Comparison of ENCODE assay signal across 1 cellular context in the genomic region with DNA sequence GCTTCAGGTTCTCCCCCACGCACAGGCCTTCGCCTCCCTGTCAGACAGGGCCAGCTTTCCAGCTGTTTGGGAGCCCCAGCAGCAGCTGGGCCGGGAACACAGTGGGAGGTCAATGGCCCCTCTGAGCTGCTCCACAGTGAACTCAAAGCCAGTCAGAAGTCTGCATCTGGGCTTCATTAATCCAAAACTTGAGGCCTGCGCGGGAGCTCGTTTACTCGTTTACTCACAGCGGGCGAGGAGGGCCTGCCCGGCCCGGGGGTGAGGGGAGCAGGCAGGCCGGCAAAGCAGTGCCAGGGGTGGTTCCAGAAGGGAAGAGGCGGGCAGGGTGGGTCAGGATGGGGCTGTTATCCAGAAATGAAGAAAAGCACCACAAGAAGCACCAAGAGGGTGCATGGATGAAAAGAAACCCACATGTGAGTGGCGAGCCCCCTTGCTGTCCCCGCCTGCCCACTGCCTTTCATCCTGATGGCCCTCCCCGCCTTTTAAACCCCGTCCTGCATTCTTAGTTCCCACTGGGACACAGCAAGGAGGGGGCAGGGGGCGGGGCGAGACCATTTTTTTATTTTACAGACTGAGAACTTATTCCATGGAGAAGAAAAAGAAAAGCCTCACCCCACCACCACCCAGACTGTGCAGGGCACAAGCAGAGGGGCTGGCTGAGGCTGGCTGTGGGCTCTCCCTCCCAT.
TF ChIP-seq lines count a peak whose summit lies in the region.

No MANE protein-coding gene starts in this region.

TF ChIP-seq in IMR-90, 13 proteins besides CTCF, POLR2A, EP300 and RAD21:
- TF ChIP-seq CEBPB (IDR thresholded peaks at IDR 0.05; ENCODE audit: low read depth, low read length): no peak
- TF ChIP-seq, protein P1, sequence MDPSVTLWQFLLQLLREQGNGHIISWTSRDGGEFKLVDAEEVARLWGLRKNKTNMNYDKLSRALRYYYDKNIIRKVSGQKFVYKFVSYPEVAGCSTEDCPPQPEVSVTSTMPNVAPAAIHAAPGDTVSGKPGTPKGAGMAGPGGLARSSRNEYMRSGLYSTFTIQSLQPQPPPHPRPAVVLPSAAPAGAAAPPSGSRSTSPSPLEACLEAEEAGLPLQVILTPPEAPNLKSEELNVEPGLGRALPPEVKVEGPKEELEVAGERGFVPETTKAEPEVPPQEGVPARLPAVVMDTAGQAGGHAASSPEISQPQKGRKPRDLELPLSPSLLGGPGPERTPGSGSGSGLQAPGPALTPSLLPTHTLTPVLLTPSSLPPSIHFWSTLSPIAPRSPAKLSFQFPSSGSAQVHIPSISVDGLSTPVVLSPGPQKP (IDR thresholded peaks at IDR 0.05; ENCODE audit: borderline replicate concordance, low read depth, low read length): no peak
- no peak for TF ChIP-seq NFE2L2 (IDR thresholded peaks at IDR 0.05; ENCODE audit: low read depth, low read length)
- no peak for TF ChIP-seq CHD1 (IDR thresholded peaks at IDR 0.05; ENCODE audit: low read depth, low read length)
- no peak for TF ChIP-seq RCOR1 (IDR thresholded peaks at IDR 0.05; ENCODE audit: insufficient replicate concordance, low read length)
- no peak for TF ChIP-seq BHLHE40 (IDR thresholded peaks at IDR 0.05; ENCODE audit: low read depth, low read length)
- no peak for TF ChIP-seq MAFK (IDR thresholded peaks at IDR 0.05; ENCODE audit: low read depth, low read length)
- TF ChIP-seq RFX5 (IDR thresholded peaks at IDR 0.05; ENCODE audit: low read depth, low read length): no peak
- no peak for TF ChIP-seq FOS (IDR thresholded peaks at IDR 0.05; ENCODE audit: low read depth, low read length)
- TF ChIP-seq, protein P2, sequence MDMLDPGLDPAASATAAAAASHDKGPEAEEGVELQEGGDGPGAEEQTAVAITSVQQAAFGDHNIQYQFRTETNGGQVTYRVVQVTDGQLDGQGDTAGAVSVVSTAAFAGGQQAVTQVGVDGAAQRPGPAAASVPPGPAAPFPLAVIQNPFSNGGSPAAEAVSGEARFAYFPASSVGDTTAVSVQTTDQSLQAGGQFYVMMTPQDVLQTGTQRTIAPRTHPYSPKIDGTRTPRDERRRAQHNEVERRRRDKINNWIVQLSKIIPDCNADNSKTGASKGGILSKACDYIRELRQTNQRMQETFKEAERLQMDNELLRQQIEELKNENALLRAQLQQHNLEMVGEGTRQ (IDR thresholded peaks at IDR 0.05; ENCODE audit: low read depth, low read length): no peak
- TF ChIP-seq MXI1 (IDR thresholded peaks at IDR 0.05; ENCODE audit: borderline replicate concordance, low read depth, low read length): no peak
- no peak for TF ChIP-seq SMC3 (IDR thresholded peaks at IDR 0.05; ENCODE audit: low read depth, low read length)
- TF ChIP-seq MAZ (IDR thresholded peaks at IDR 0.05; ENCODE audit: borderline replicate concordance, low read depth, low read length): no peak
